20 cellular contexts compared by ENCODE assay signal in the genomic region with DNA sequence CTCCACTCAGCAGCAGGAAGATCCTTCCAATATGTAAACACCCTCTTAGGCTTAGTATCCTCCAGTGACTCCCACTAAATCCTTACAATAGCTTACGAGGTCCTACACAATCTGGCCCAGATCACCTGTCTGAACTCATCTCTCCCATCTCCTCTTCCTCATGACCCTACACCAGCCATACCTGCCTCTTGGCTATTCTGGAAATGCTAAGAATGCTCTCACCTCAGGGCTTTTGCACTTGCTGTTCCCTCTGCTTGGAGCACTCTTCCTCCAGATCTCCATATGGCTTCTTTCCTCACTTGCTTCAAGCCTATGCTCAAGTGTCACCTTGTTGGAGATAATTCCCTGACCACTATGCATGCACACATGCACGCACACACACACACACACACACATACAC. TPM values are rescaled to one million over a fixed set of nuclear protein-coding genes. Genes with fewer than 3 reads are reported as not detected.
DNase-seq lines count a peak whose midpoint lies in the region; ATAC-seq and TF ChIP-seq lines count a peak whose summit lies in the region.
"Had no signal": no experiment of that assay in that cellular context is flagged by ENCODE, and none has a peak within 500 bp of the region (broad histone marks: within the 10 kb centered on the region; RNA-seq: fewer than 3 reads in every experiment).

No MANE protein-coding gene starts in this region.

- H3K36me3 ChIP-seq in WERI-Rb-1 (no peaks in the 10 kb centered on the region), mesenchymal stem cell (ENCODE audit: control insufficient read depth in 1 of 2, insufficient read depth in 2 of 2, low read depth in 1 of 2, low read length in 2 of 2) (no peaks in the 10 kb centered on the region), OCI-LY7 (ENCODE audit: insufficient read depth, low read length) (no peaks in the 10 kb centered on the region), smooth muscle cell (ENCODE audit: low read depth) (no peaks in the 10 kb centered on the region)
- H3K36me3 ChIP-seq: HAP-1 had no signal

- BruUV-seq in OCI-LY7 (replicated peaks; lab: Mats Ljungman, UMichigan) = no TSS peak

- H3K18ac ChIP-seq in mesenchymal stem cell (ENCODE audit: low read depth in 1 of 2, low read length in 2 of 2) = no peak overlapping the region

- H3K9me2 ChIP-seq in OCI-LY7 (ENCODE audit: insufficient read depth, low read length) = no peaks in the 10 kb centered on the region

- H3K79me1 ChIP-seq in mesenchymal stem cell (replicated peaks; ENCODE audit: low read length, poor library complexity, severe bottlenecking) = no peaks in the 10 kb centered on the region

- H2AFZ ChIP-seq in mesenchymal stem cell (ENCODE audit: low read depth, low read length) (no peak overlapping the region), OCI-LY7 (ENCODE audit: low read length) (no peak overlapping the region), smooth muscle cell (ENCODE audit: low read depth) (no peak overlapping the region)

- H3K4me3 ChIP-seq in WERI-Rb-1 (ENCODE audit: low read depth, low read length) = no peak overlapping the region
- no peak overlapping the region for H3K4me3 ChIP-seq in mesenchymal stem cell (ENCODE audit: insufficient read depth in 1 of 2, low read depth in 1 of 2, low read length in 2 of 2)
- no peak overlapping the region for H3K4me3 ChIP-seq in OCI-LY7 (ENCODE audit: low read depth, low read length, poor library complexity, severe bottlenecking)
- no peak overlapping the region for H3K4me3 ChIP-seq in smooth muscle cell
- H3K4me3 ChIP-seq: A549, HAP-1 had no signal

- H3K23ac ChIP-seq in mesenchymal stem cell (ENCODE audit: low read length in 2 of 2) = no peak overlapping the region

- POLR2A ChIA-PET in OCI-LY7 (lab: Charles Lee) = no interaction called here

- TF ChIP-seq CTCF in WERI-Rb-1 (IDR thresholded peaks at IDR 0.05; ENCODE audit: low read depth, low read length) = no peak
- no peak for TF ChIP-seq CTCF in OCI-LY7 (conservative IDR thresholded peaks at IDR 0.05; ENCODE audit: low read length)
- TF ChIP-seq CTCF in smooth muscle cell (IDR thresholded peaks at IDR 0.05; ENCODE audit: borderline replicate concordance, insufficient read depth, poor library complexity, severe bottlenecking) = no peak

- no peak overlapping the region for H4K8ac ChIP-seq in mesenchymal stem cell (ENCODE audit: low read length)

- peaks cover 4% of the 10 kb centered on the region for H3K36me3 Mint-ChIP-seq in activated naive CD8-positive, alpha-beta T cell
- no peaks in the 10 kb centered on the region for H3K36me3 Mint-ChIP-seq in activated naive CD8-positive, alpha-beta T cell treated with anti-CD3 and anti-CD28 coated beads, Interleukin-2, amount 50 U/mL, for 24 hours (ENCODE audit: low read depth)
- H3K36me3 Mint-ChIP-seq: CD4-positive, alpha-beta memory T cell had no signal

- H3K4me3 Mint-ChIP-seq in activated naive CD8-positive, alpha-beta T cell = peak overlapping the region; percentile 61
- no peak overlapping the region for H3K4me3 Mint-ChIP-seq in activated naive CD8-positive, alpha-beta T cell treated with anti-CD3 and anti-CD28 coated beads, Interleukin-2, amount 50 U/mL, for 24 hours

- CTCF ChIA-PET in OCI-LY7 (lab: Charles Lee; ENCODE audit: unreplicated experiment) = no interaction called here

- H2BK15ac ChIP-seq in mesenchymal stem cell (ENCODE audit: low read depth, poor library complexity, severe bottlenecking) = no peak overlapping the region

- H4K20me1 ChIP-seq in OCI-LY7 (ENCODE audit: insufficient read depth, low read length) = no peaks in the 10 kb centered on the region
- H4K20me1 ChIP-seq in smooth muscle cell (ENCODE audit: low read depth) = no peaks in the 10 kb centered on the region

- no peak for DNase-seq in activated naive CD8-positive, alpha-beta T cell treated with anti-CD3 and anti-CD28 coated beads, Interleukin-2, amount 50 U/mL, for 24 hours
- DNase-seq in WERI-Rb-1 (peak; percentile 10), mesenchymal stem cell (no peak), OCI-LY7 (ENCODE audit: low spot score) (no peak), smooth muscle cell (lab: John Stamatoyannopoulos, UW; ENCODE audit: unreplicated experiment) (no peak)
- DNase-seq: NCI-H1417 treated with DMSO at 0.1 percent for 48 hours, NCI-H187 treated with DMSO at 0.1 percent for 48 hours, NCI-H2227 treated with DMSO at 0.1 percent for 48 hours, NCI-H510A treated with DMSO at 0.1 percent for 48 hours, NCI-H774, PC-3, RPMI8226, SIG-M5 had no signal

- H3K9me3 Mint-ChIP-seq in activated naive CD8-positive, alpha-beta T cell (ENCODE audit: low read depth) = no peaks in the 10 kb centered on the region
- H3K9me3 Mint-ChIP-seq in activated naive CD8-positive, alpha-beta T cell treated with anti-CD3 and anti-CD28 coated beads, Interleukin-2, amount 50 U/mL, for 24 hours = no peaks in the 10 kb centered on the region
- H3K9me3 Mint-ChIP-seq: CD4-positive, alpha-beta memory T cell had no signal

- 87% methylated on average over 2 of the region's 2 CpGs for WGBS in mesenchymal stem cell
- 77% methylated on average over 2 of the region's 2 CpGs for WGBS in smooth muscle cell (ENCODE audit: low lambda C conversion rate)

- H3K27ac Mint-ChIP-seq in activated naive CD8-positive, alpha-beta T cell = peak overlapping the region; percentile 91
- no peak overlapping the region for H3K27ac Mint-ChIP-seq in activated naive CD8-positive, alpha-beta T cell treated with anti-CD3 and anti-CD28 coated beads, Interleukin-2, amount 50 U/mL, for 24 hours

- H3K14ac ChIP-seq in mesenchymal stem cell (ENCODE audit: low read length in 2 of 2) = no peak overlapping the region

- peak overlapping the region; percentile 24 for H2BK5ac ChIP-seq in mesenchymal stem cell (ENCODE audit: low read depth, low read length, poor library complexity, severe bottlenecking)

- ATAC-seq in activated naive CD8-positive, alpha-beta T cell treated with anti-CD3 and anti-CD28 coated beads, Interleukin-2, amount 50 U/mL, for 24 hours = no peak
- ATAC-seq in HG03135 (IDR thresholded peaks at IDR 0.05; ENCODE audit: unreplicated experiment) = no peak
- ATAC-seq: A549, PC-3, SK-N-SH treated with all-trans-retinoic acid at 6 μM for 48 hours had no signal

- H3K79me2 ChIP-seq in OCI-LY7 (ENCODE audit: insufficient read depth, low read depth, low read length) (no peaks in the 10 kb centered on the region), smooth muscle cell (ENCODE audit: low read depth) (no peaks in the 10 kb centered on the region)

- H3K4ac ChIP-seq in mesenchymal stem cell (ENCODE audit: low read depth in 1 of 2, low read length in 2 of 2) = no peak overlapping the region

- H3F3A ChIP-seq in smooth muscle cell (ENCODE audit: low read depth) = peaks cover 4% of the 10 kb centered on the region

- no peaks in the 10 kb centered on the region for H3K9me3 ChIP-seq in WERI-Rb-1 (ENCODE audit: severe bottlenecking)
- H3K9me3 ChIP-seq in mesenchymal stem cell (ENCODE audit: control insufficient read depth, low read length) = no peaks in the 10 kb centered on the region
- no peaks in the 10 kb centered on the region for H3K9me3 ChIP-seq in OCI-LY7 (ENCODE audit: low read length)
- no peaks in the 10 kb centered on the region for H3K9me3 ChIP-seq in smooth muscle cell (replicated peaks; ENCODE audit: low read depth)
- H3K9me3 ChIP-seq: A549, HAP-1 had no signal

- peak overlapping the region; percentile 95 for H2AK5ac ChIP-seq in mesenchymal stem cell (ENCODE audit: low read length, severe bottlenecking)

- H3K27ac ChIP-seq in WERI-Rb-1 (no peak overlapping the region), mesenchymal stem cell (ENCODE audit: low read length, poor library complexity, severe bottlenecking) (peak overlapping the region; percentile 83), OCI-LY7 (ENCODE audit: low read depth, low read length, poor library complexity, severe bottlenecking) (no peak overlapping the region), smooth muscle cell (ENCODE audit: low read depth) (no peak overlapping the region)
- H3K27ac ChIP-seq: A549, KMS-11 had no signal

- peaks cover 56% of the 10 kb centered on the region for H3K4me1 Mint-ChIP-seq in activated naive CD8-positive, alpha-beta T cell (ENCODE audit: low read depth)
- H3K4me1 Mint-ChIP-seq in activated naive CD8-positive, alpha-beta T cell treated with anti-CD3 and anti-CD28 coated beads, Interleukin-2, amount 50 U/mL, for 24 hours = peaks cover 56% of the 10 kb centered on the region

- H3K27me3 ChIP-seq in WERI-Rb-1 (ENCODE audit: insufficient read depth, low read depth, severe bottlenecking) (no peaks in the 10 kb centered on the region), mesenchymal stem cell (ENCODE audit: control insufficient read depth in 1 of 2, insufficient read depth in 1 of 2, low read length in 2 of 2) (peaks cover 0 to 81% of the 10 kb centered on the region in 2 experiments), smooth muscle cell (ENCODE audit: low read depth) (no peaks in the 10 kb centered on the region)

- no peak overlapping the region for H2BK120ac ChIP-seq in mesenchymal stem cell (ENCODE audit: low read depth, low read length)

- intact Hi-C loops in OCI-LY7 (cut with micrococcal nuclease; ENCODE audit: unreplicated experiment) = no loop called here

- H2BK12ac ChIP-seq in mesenchymal stem cell (ENCODE audit: low read length in 2 of 2) = no peak overlapping the region

- H3K9ac ChIP-seq in mesenchymal stem cell (ENCODE audit: low read length) = no peak overlapping the region
- H3K9ac ChIP-seq in smooth muscle cell (ENCODE audit: low read depth) = no peak overlapping the region
- H3K9ac ChIP-seq: KMS-11 had no signal

- H3K4me1 ChIP-seq in mesenchymal stem cell (ENCODE audit: control insufficient read depth, insufficient read depth, low read depth, low read length) = peaks cover 22% of the 10 kb centered on the region
- H3K4me1 ChIP-seq in OCI-LY7 (ENCODE audit: insufficient read depth, low read length, poor library complexity, severe bottlenecking) = no peaks in the 10 kb centered on the region
- peaks cover 8% of the 10 kb centered on the region for H3K4me1 ChIP-seq in smooth muscle cell (ENCODE audit: low read depth)
- H3K4me1 ChIP-seq: A549, HAP-1 had no signal

- H3K4me2 ChIP-seq in mesenchymal stem cell (ENCODE audit: low read length, poor library complexity, severe bottlenecking) (no peak overlapping the region), OCI-LY7 (ENCODE audit: low read length) (no peak overlapping the region), smooth muscle cell (no peak overlapping the region)
- H3K4me2 ChIP-seq: A549 had no signal

- H3K27me3 Mint-ChIP-seq in activated naive CD8-positive, alpha-beta T cell = no peaks in the 10 kb centered on the region
- peaks cover 26% of the 10 kb centered on the region for H3K27me3 Mint-ChIP-seq in activated naive CD8-positive, alpha-beta T cell treated with anti-CD3 and anti-CD28 coated beads, Interleukin-2, amount 50 U/mL, for 24 hours

- no peak overlapping the region for H4K91ac ChIP-seq in mesenchymal stem cell (ENCODE audit: low read length)

RNA-seq across cellular contexts. Expression of gene FRMD4A, which starts 50.8 kb away (rescaled TPM):
- polyA plus RNA-seq in mesenchymal stem cell (2013, experiment 1 of 2) = 52.0 TPM
- polyA plus RNA-seq in mesenchymal stem cell (2013, experiment 2 of 2) = 47.8 TPM
- total RNA-seq in OCI-LY7 (2014; rRNA removed; shearing (Covaris generic)) = 0.36 TPM in 1 of 2 replicates, not detected in the other
- total RNA-seq in OCI-LY7 (2022) (0.17 TPM in 1 of 2 replicates, not detected in the other), smooth muscle cell (5.4 and 7.7 TPM in 2 replicates)
- 3.0 and 3.8 TPM in 2 replicates for polyA plus RNA-seq in smooth muscle cell
